In genomic region chr13:30927188-30927587, GRCh38 we compare ENCODE assay signal across 10 cellular contexts. TPM values are rescaled to one million over a fixed set of nuclear protein-coding genes. Genes with fewer than 3 reads are reported as not detected.
"Had no signal": no experiment of that assay in that cellular context is flagged by ENCODE, and none has a peak within 500 bp of the region (broad histone marks: within the 10 kb centered on the region; RNA-seq: fewer than 3 reads in every experiment).

No MANE protein-coding gene starts in this region.

RNA-seq across cellular contexts. Expression of gene TEX26, which starts 5.3 kb away (rescaled TPM):
- total RNA-seq: cardiac muscle cell; endodermal cell; esophagus mucosa; gastrocnemius medialis; heart right ventricle; natural killer cell treated with Interleukin-12 subunit alpha and Interleukin-12 subunit beta and Interleukin-15 and Interleukin-18, amount 100 ng/mL, for 72 hours; right atrium auricular region; Right ventricle myocardium superior had no signal
- polyA plus RNA-seq: cardiac muscle cell, heart right ventricle, SK-N-SH, small intestine had no signal

RNA-seq across cellular contexts. Expression of gene MEDAG, which starts 21.1 kb away (rescaled TPM):
- polyA plus RNA-seq: cardiac muscle cell, SK-N-SH had no signal
